In the genomic region with DNA sequence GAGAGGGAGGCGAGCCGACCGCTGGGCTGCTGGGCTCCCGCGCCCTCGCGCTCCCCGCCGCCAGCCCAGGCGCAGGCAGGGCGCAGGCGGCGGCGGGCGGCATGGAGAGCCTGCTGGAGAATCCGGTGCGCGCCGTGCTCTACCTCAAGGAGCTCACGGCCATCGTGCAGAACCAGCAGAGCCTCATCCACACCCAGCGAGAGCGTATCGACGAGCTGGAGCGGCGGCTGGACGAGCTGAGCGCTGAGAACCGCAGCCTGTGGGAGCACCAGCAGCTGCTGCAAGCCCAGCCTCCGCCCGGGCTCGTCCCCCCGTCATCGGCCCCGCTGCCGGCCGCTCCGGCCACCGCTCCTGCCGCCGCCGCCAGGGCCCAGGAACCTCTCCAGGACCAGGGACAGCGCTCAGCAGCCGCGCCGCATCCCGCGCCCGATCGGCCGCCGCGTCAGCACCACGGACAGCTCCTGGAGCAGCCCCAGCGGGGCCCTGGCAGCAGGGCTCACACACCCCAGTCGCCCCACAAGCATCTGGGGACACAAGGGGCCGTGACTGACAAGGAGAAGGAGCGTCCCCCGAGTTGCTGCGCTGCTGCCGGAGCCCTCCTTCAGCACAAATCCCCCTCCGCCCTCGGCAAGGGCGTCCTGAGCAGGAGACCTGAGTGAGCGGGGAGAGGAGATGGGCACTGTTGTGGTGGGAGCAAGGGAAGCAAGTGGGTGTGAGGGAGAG, we compare ENCODE assay signal across 9 cellular contexts. TPM values are rescaled to one million over a fixed set of nuclear protein-coding genes. Genes with fewer than 3 reads are reported as not detected.
DNase-seq lines count a peak whose midpoint lies in the region; ATAC-seq and TF ChIP-seq lines count a peak whose summit lies in the region.
"Not testable (repeated sequence)": the region's sequence is repeated elsewhere in the genome, so short reads cannot be mapped to it uniquely, and the experiment has no call there.
"Had no signal": no experiment of that assay in that cellular context is flagged by ENCODE, and none has a peak within 500 bp of the region (broad histone marks: within the 10 kb centered on the region; RNA-seq: fewer than 3 reads in every experiment).

No MANE protein-coding gene starts in this region.

- ATAC-seq in GM18909 (IDR thresholded peaks at IDR 0.05; ENCODE audit: poor library complexity, unreplicated experiment), result peak; percentile 72
- ATAC-seq in HG03135 (IDR thresholded peaks at IDR 0.05; ENCODE audit: unreplicated experiment), result peak; percentile 57
- peak; percentile 98 for ATAC-seq in left colon
- ATAC-seq in aorta (ENCODE audit: low FRiP score), result peak; percentile 94

- intact Hi-C loops in left colon (cut with DNase I, micrococcal nuclease); aorta (cut with DNase I): not testable (repeated sequence)

- 3% methylated on average over 23 to 53 of the region's 66 CpGs for WGBS in aorta, 2 donors

- not testable (repeated sequence) for H3K27me3 ChIP-seq in WERI-Rb-1 (ENCODE audit: insufficient read depth, low read depth, severe bottlenecking); parathyroid adenoma (ENCODE audit: control insufficient read depth, insufficient read depth, low read length); aorta (ENCODE audit: control insufficient read depth in 1 of 2, insufficient read depth in 2 of 2, low read length in 1 of 2)

- in situ Hi-C loops in astrocyte of the cerebellum (cut with HindIII; ENCODE audit: low sequenced_read_pairs), result not testable (repeated sequence)

- H3K27ac ChIP-seq in WERI-Rb-1; aorta (ENCODE audit: low read depth in 1 of 2, low read length in 2 of 2): not testable (repeated sequence)
- peak overlapping the region; percentile 86 for H3K27ac ChIP-seq in parathyroid adenoma

- H3K4me2 ChIP-seq in parathyroid adenoma (ENCODE audit: low read length), result not testable (repeated sequence)

- DNase-seq in WERI-Rb-1, aorta: not testable (repeated sequence)
- DNase-seq in astrocyte of the cerebellum (ENCODE audit: low read depth) (peak; percentile 24), fibroblast of peridontal ligament (ENCODE audit: extremely low read depth) (peak; percentile 12), left colon (peak in 1 of 2 donors; percentile 16)

- H3K79me2 ChIP-seq in parathyroid adenoma, result not testable (repeated sequence)

- peaks cover 18% of the 10 kb centered on the region for H3K4me1 ChIP-seq in parathyroid adenoma
- not testable (repeated sequence) for H3K4me1 ChIP-seq in aorta (ENCODE audit: control insufficient read depth in 1 of 2, insufficient read depth in 2 of 2, low read length in 2 of 2)

- peak overlapping the region; percentile 31 for H3K4me3 ChIP-seq in WERI-Rb-1 (ENCODE audit: low read depth, low read length)
- not testable (repeated sequence) for H3K4me3 ChIP-seq in astrocyte of the cerebellum (ENCODE audit: low read depth, low read length); parathyroid adenoma (ENCODE audit: low read depth, low read length); aorta (ENCODE audit: low read length in 2 of 2)

- TF ChIP-seq CTCF in WERI-Rb-1 (IDR thresholded peaks at IDR 0.05; ENCODE audit: low read depth, low read length); astrocyte of the cerebellum (IDR thresholded peaks at IDR 0.05; ENCODE audit: low read depth, low read length, missing control alignments); parathyroid adenoma (IDR thresholded peaks at IDR 0.05): not testable (repeated sequence)

- H2AFZ ChIP-seq in parathyroid adenoma, result peak overlapping the region; percentile 89

- H3K9me3 ChIP-seq in WERI-Rb-1 (ENCODE audit: severe bottlenecking); parathyroid adenoma (ENCODE audit: control insufficient read depth, low read length); aorta (ENCODE audit: control insufficient read depth, low read length): not testable (repeated sequence)

- peak overlapping the region; percentile 67 for H3K9ac ChIP-seq in parathyroid adenoma

- H3K36me3 ChIP-seq in WERI-Rb-1; parathyroid adenoma (ENCODE audit: control insufficient read depth, insufficient read depth, low read length); aorta (ENCODE audit: control insufficient read depth in 1 of 2, insufficient read depth in 2 of 2, low read length in 1 of 2): not testable (repeated sequence)

RNA-seq across cellular contexts. Expression of a gene that starts 0.4 kb away (rescaled TPM):
- total RNA-seq in left colon (under 1 TPM; 0.03 to 0.98 TPM), aorta (1 to 10 TPM; 3.0 to 6.4 TPM)
- under 1 TPM in 1 of 2 donors, not detected in 1; 0.15 TPM for polyA plus RNA-seq in aorta
- total RNA-seq: bronchial epithelial cell had no signal
